Comparison of ENCODE assay signal across 1 cellular context in genomic region chr20:53657732-53658131, GRCh38.
TF ChIP-seq lines count a peak whose summit lies in the region.

No MANE protein-coding gene starts in this region.

TF ChIP-seq in K562, 482 proteins besides CTCF, POLR2A, EP300 and RAD21 (continued from another document):
- TF ChIP-seq ZBTB11 (CRISPR knock-in tag; IDR thresholded peaks at IDR 0.05) (peak in 1 of 3 experiments; percentile 95; a peak in 2 of 6 replicates), MCM3 (IDR thresholded peaks at IDR 0.05) (no peak), HNRNPH1 (optimal IDR thresholded peaks at IDR 0.05; ENCODE audit: low read depth, low read length) (no peak), PCBP1 (IDR thresholded peaks at IDR 0.05; ENCODE audit: low read depth, low read length, poor library complexity, severe bottlenecking) (no peak), CREB1 (IDR thresholded peaks at IDR 0.05) (no peak), CREB1 (CRISPR knock-in tag; IDR thresholded peaks at IDR 0.05) (no peak), AFF4 (CRISPR knock-in tag; IDR thresholded peaks at IDR 0.05) (no peak), NKRF (IDR thresholded peaks at IDR 0.05; ENCODE audit: borderline replicate concordance) (no peak)
